Comparison of ENCODE assay signal across 8 cellular contexts in genomic region chr2:201451330-201452057, GRCh38. TPM values are rescaled to one million over a fixed set of nuclear protein-coding genes. Genes with fewer than 3 reads are reported as not detected.
A peak's percentile ranks its signal among the peaks of the same experiment; 100 is the strongest.
DNase-seq lines count a peak whose midpoint lies in the region; ATAC-seq, FAIRE-seq and TF ChIP-seq lines count a peak whose summit lies in the region.

TSS of gene STRADB (plus strand) at chr2:201451740. CDS start at chr2:201454841, 3,101 bp downstream.
TSS of gene TRAK2 (minus strand) at chr2:201451458. CDS start at chr2:201420507, 30,951 bp downstream.

- intact Hi-C loops in body of pancreas (cut with DNase I) (loop anchor here (10.0 kb wide), 1 partner anchor 57 kb away; no protein-coding TSS in a partner anchor), sigmoid colon (cut with DNase I) (loop anchor here (2.0 to 10.0 kb wide), 4 partner anchors 45 to 217 kb away; partner anchors contain the start of gene TMEM237)

- ATAC-seq in GM18520 (IDR thresholded peaks at IDR 0.05; ENCODE audit: unreplicated experiment), result peak; percentile 93
- ATAC-seq in HG03064 (IDR thresholded peaks at IDR 0.05; ENCODE audit: low read depth, unreplicated experiment), result peak; percentile 94
- peak; percentile 96 for ATAC-seq in body of pancreas

- DNase-seq in NCI-H2107 treated with DMSO at 0.1 percent for 48 hours (lab: John Stamatoyannopoulos, UW; ENCODE audit: unreplicated experiment) (peak; percentile 78), body of pancreas (peak; percentile 92 to 96 (median 93)), iPS DF 19.7 (ENCODE audit: low read depth, low spot score) (peak; percentile 85), sigmoid colon (peak; percentile 97)

- TF ChIP-seq CTCF in body of pancreas (IDR thresholded peaks at IDR 0.05), result peak in 5 of 7 experiments; percentile 20 to 59 (median 50)
- peak in 3 of 4 experiments; percentile 18 to 46 (median 40) for TF ChIP-seq CTCF in sigmoid colon (IDR thresholded peaks at IDR 0.05)

- no peak for TF ChIP-seq EP300 in sigmoid colon (IDR thresholded peaks at IDR 0.05)

- no peaks in the 10 kb centered on the region for H3K9me3 ChIP-seq in body of pancreas
- H3K9me3 ChIP-seq in sigmoid colon, result no peaks in the 10 kb centered on the region

- WGBS in body of pancreas, 2 donors, result 0 to 1% methylated on average over 3 to 68 of the region's 75 CpGs
- 0 to 1% methylated on average over 75 of the region's 75 CpGs for WGBS in sigmoid colon, 2 donors

- H3K4me3 ChIP-seq in body of pancreas (peak within 1 kb of the TSS; percentile 84 to 92), sigmoid colon (peak within 1 kb of the TSS; percentile 62 to 98 (median 80))

- H3K36me3 ChIP-seq in body of pancreas (replicated peaks in 1 of 2; ENCODE audit: insufficient read depth in 1 of 2, low read depth in 2 of 2) (no peaks in the 10 kb centered on the region), sigmoid colon (peaks cover 0 to 9% (median 0%) of the 10 kb centered on the region in 4 donors)

- H3K4me1 ChIP-seq in body of pancreas (peaks cover 52% of the 10 kb centered on the region), sigmoid colon (peaks cover 0 to 36% (median 29%) of the 10 kb centered on the region in 4 donors)

- FAIRE-seq in A204.1 (lab: Jason Lieb, UNC) (peak; percentile 83), TTC549 (lab: Jason Lieb, UNC) (peak; percentile 20)

- TF ChIP-seq POLR2A in body of pancreas (IDR thresholded peaks at IDR 0.05) (peak; percentile 60 to 89 (median 85)), sigmoid colon (IDR thresholded peaks at IDR 0.05) (peak; percentile 67 to 85)

- H3K27me3 ChIP-seq in body of pancreas (no peaks in the 10 kb centered on the region), sigmoid colon (no peaks in the 10 kb centered on the region)

- H3K27ac ChIP-seq in body of pancreas (peak within 1 kb of the TSS; percentile 87 to 91 (median 90)), sigmoid colon (peak within 1 kb of the TSS; percentile 87 to 95 (median 90))

RNA-seq across cellular contexts. Expression of gene STRADB, which starts in this region (rescaled TPM):
- 10 to 100 TPM; 21.0 to 24.7 TPM for total RNA-seq in body of pancreas
- 10 to 100 TPM; 14.7 to 32.3 (median 17.1) TPM for total RNA-seq in sigmoid colon
- polyA plus RNA-seq in sigmoid colon, result 100 to 1,000 TPM in 1 of 3 donors, 10 to 100 TPM in 2; 23.0 to 142 (median 70.9) TPM

RNA-seq across cellular contexts. Expression of gene TRAK2, which starts in this region (rescaled TPM):
- 10 to 100 TPM; 13.8 to 24.9 TPM for total RNA-seq in body of pancreas
- total RNA-seq in sigmoid colon, result 10 to 100 TPM; 46.8 to 68.1 (median 49.1) TPM
- polyA plus RNA-seq in sigmoid colon, result 10 to 100 TPM; 17.0 to 76.5 (median 45.0) TPM

Comparison
In these comparisons a context has a peak if more than half of its experiments do, and no peak if none do; other contexts are left out.
1. Peak in every context shown above with its lines: DNase-seq, ATAC-seq, H3K4me3 ChIP-seq and H3K27ac ChIP-seq.